17 cellular contexts compared by ENCODE assay signal in genomic region chr15:35081626-35082365, GRCh38. TPM values are rescaled to one million over a fixed set of nuclear protein-coding genes. Genes with fewer than 3 reads are reported as not detected.
"Had no signal": no experiment of that assay in that cellular context is flagged by ENCODE, and none has a peak within 500 bp of the region (broad histone marks: within the 10 kb centered on the region; RNA-seq: fewer than 3 reads in every experiment).

No MANE protein-coding gene starts in this region.

RNA-seq across cellular contexts. Expression of gene NANOGP8, which starts 3.3 kb away (rescaled TPM):
- total RNA-seq: activated naive CD4-positive, alpha-beta T cell treated with anti-CD3 and anti-CD28 coated beads for 36 hours; activated naive CD4-positive, alpha-beta T cell treated with anti-CD3 and anti-CD28 coated beads, Interleukin-2, amount 50 U/mL, for 72 hours; activated naive CD8-positive, alpha-beta T cell treated with anti-CD3 and anti-CD28 coated beads for 36 hours; activated naive CD8-positive, alpha-beta T cell treated with anti-CD3 and anti-CD28 coated beads, Interleukin-2, amount 10 ng/mL, durations not matched to agents 7 days and 5 days; activated T-cell treated with anti-CD3 and anti-CD28 coated beads, Interleukin-2, amount 50 U/mL, for 4 hours; activated T-cell treated with anti-CD3 and anti-CD28 coated beads, Interleukin-2, amount 50 U/mL, for 72 hours; activated T-helper 1 cell treated with anti-CD3 and anti-CD28 coated beads, Interleukin-12 subunit alpha, Interleukin-12 subunit beta, Interleukin-2, Interleukin-4 antibody, amounts not matched to agents 30 ng/mL and 10 ng/mL and 1 ng/mL, durations not matched to agents 14 hours and 24 hours and 36 hours; activated T-helper 17 cell treated with anti-CD3 and anti-CD28 coated beads, Interleukin-2, amount 50 U/mL, for 72 hours; activated T-helper 2 cell treated with anti-CD3 and anti-CD28 coated beads, Interferon-gamma antibody, Interleukin-2, Interleukin-4, amounts not matched to agents 10 μg/mL and 5 μg/mL and 100 μg/mL, durations not matched to agents 14 hours and 24 hours and 36 hours; ascending aorta; astrocyte; bronchial epithelial cell; cardiac muscle cell; cardiac septum had no signal
- polyA plus RNA-seq: adipose tissue, adrenal gland, aorta, cardiac muscle cell had no signal
